ENCODE assay signal across 24 cellular contexts in the genomic region with DNA sequence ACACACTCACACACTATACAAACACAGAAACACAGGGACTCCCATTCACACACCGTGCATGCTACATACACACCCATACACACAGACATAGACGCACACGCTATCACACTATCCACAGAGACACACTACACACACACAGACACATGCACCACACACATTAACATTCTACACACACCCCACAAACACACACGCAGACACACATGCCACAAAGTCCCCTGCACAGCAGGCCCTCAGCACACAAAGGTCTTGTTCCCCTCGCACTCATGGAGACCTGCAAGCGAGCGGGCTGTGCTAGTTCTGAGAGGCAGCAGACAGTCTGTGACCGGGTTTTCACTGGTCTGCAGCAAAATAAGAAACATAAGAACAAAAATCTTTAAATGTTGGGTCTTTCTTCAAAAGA.
"Had no signal": no experiment of that assay in that cellular context is flagged by ENCODE, and none has a peak within 500 bp of the region (broad histone marks: within the 10 kb centered on the region; RNA-seq: fewer than 3 reads in every experiment).

No MANE protein-coding gene starts in this region.

- H3K36me3 ChIP-seq: esophagus squamous epithelium, gastrocnemius medialis, heart right ventricle, left lung, lower lobe of right lung had no signal

- H3K9me3 ChIP-seq: gastrocnemius medialis had no signal

- H3K4me1 Mint-ChIP-seq: mesothelial cell of epicardium had no signal

- H3K36me3 Mint-ChIP-seq: mesothelial cell of epicardium had no signal

- FAIRE-seq: colon, endothelial cell of umbilical vein, islet of Langerhans, keratinocyte had no signal

- H3K27me3 ChIP-seq: gastrocnemius medialis, left lung had no signal

- H3K27ac ChIP-seq: coronary artery, dorsolateral prefrontal cortex, esophagus squamous epithelium, gastrocnemius medialis, heart right ventricle, left lung, lower lobe of right lung had no signal

- H3K4me3 Mint-ChIP-seq: mesothelial cell of epicardium had no signal

- DNase-seq: dermis blood vessel endothelial cell; dorsolateral prefrontal cortex; effector CD4-positive, alpha-beta T cell; effector memory CD4-positive, alpha-beta T cell; esophagus squamous epithelium; foreskin fibroblast; foreskin melanocyte; gastrocnemius medialis; glutamatergic neuron; head of caudate nucleus; heart right ventricle; hippocampal formation; left cardiac atrium; left lung; left ventricle myocardium superior; lower lobe of right lung; mesenchymal stem cell; mucosa of descending colon had no signal

- H3K4me3 ChIP-seq: coronary artery, dorsolateral prefrontal cortex, esophagus squamous epithelium, gastrocnemius medialis, heart right ventricle, left lung, lower lobe of right lung, mucosa of descending colon had no signal

- H3K4me1 ChIP-seq: esophagus squamous epithelium, gastrocnemius medialis, left lung, lower lobe of right lung had no signal

- H3K27ac Mint-ChIP-seq: mesothelial cell of epicardium had no signal
